ENCODE assay signal across 13 cellular contexts in genomic region chr19:1840541-1841115, GRCh38. TPM values are rescaled to one million over a fixed set of nuclear protein-coding genes. Genes with fewer than 3 reads are reported as not detected.
DNase-seq lines count a peak whose midpoint lies in the region; ATAC-seq and TF ChIP-seq lines count a peak whose summit lies in the region.
"Had no signal": no experiment of that assay in that cellular context is flagged by ENCODE, and none has a peak within 500 bp of the region (broad histone marks: within the 10 kb centered on the region; RNA-seq: fewer than 3 reads in every experiment).

No MANE protein-coding gene starts in this region.

- peak overlapping the region; percentile 48 to 100 (median 82) for H3K27ac ChIP-seq in spleen
- H3K27ac ChIP-seq: WERI-Rb-1 had no signal

- H3K27me3 ChIP-seq in spleen (replicated peaks in 1 of 7): no peaks in the 10 kb centered on the region
- H3K27me3 ChIP-seq: BE2C had no signal

- peak overlapping the region; percentile 20 to 67 (median 33) for H3K4me3 ChIP-seq in spleen

- no peaks in the 10 kb centered on the region for H3K9me3 Mint-ChIP-seq in HFFc6
- H3K9me3 Mint-ChIP-seq in chondrocyte (ENCODE audit: low read depth): no peaks in the 10 kb centered on the region

- no peak for TF ChIP-seq CTCF in HFFc6 (IDR thresholded peaks at IDR 0.05)
- TF ChIP-seq CTCF in chondrocyte (IDR thresholded peaks at IDR 0.05): no peak
- TF ChIP-seq CTCF in spleen (IDR thresholded peaks at IDR 0.05 in 8 of 11, conservative IDR thresholded peaks at IDR 0.05 in 3 of 11): no peak

- no peaks in the 10 kb centered on the region for H3K9me3 ChIP-seq in spleen
- H3K9me3 ChIP-seq: BE2C had no signal

- WGBS in spleen, 5 donors: 53 to 78% (median 64%) methylated on average over 15 to 22 of the region's 22 CpGs

- ATAC-seq in left lobe of liver (peak; percentile 56), HG03439 (IDR thresholded peaks at IDR 0.05; ENCODE audit: unreplicated experiment) (no peak)

- no peak overlapping the region for H3K4me3 Mint-ChIP-seq in HFFc6
- no peak overlapping the region for H3K4me3 Mint-ChIP-seq in chondrocyte (ENCODE audit: unreplicated experiment)

- peaks cover 0 to 72% (median 5%) of the 10 kb centered on the region in 6 donors for H3K36me3 ChIP-seq in spleen

- intact Hi-C loops in spleen (cut with DNase I; ENCODE audit: low total_unique reads): no loop called here

- peaks cover 1% of the 10 kb centered on the region; the same call in 1 of the 2 replicates for H3K27me3 Mint-ChIP-seq in HFFc6 (ENCODE audit: insufficient read depth)
- H3K27me3 Mint-ChIP-seq in chondrocyte (ENCODE audit: low read depth): no peaks in the 10 kb centered on the region

- H3K27ac Mint-ChIP-seq in HFFc6 (0 out of 2 replicates have a peak overlapping the region, but pooled peaks have one; percentile 26), chondrocyte (ENCODE audit: unreplicated experiment) (peak overlapping the region; percentile 22)

- TF ChIP-seq POLR2A in spleen (IDR thresholded peaks at IDR 0.05): peak in 1 of 3 donors; percentile 5

- no peaks in the 10 kb centered on the region; the same call in 1 of the 2 replicates for H3K4me1 Mint-ChIP-seq in HFFc6 (ENCODE audit: low read depth)
- peaks cover 25% of the 10 kb centered on the region for H3K4me1 Mint-ChIP-seq in chondrocyte (ENCODE audit: low read depth)

- DNase-seq in HFFc6 (no peak), chondrocyte (ENCODE audit: low spot score) (no peak), left lobe of liver (ENCODE audit: low spot score) (peak; percentile 77), spleen (peak; percentile 86), KG1 (lab: John Stamatoyannopoulos, UW) (no peak), GF-D8 (lab: John Stamatoyannopoulos, UW) (no peak), NCI-H345 (lab: John Stamatoyannopoulos, UW) (no peak)
- DNase-seq: activated CD8-positive, alpha-beta memory T cell treated with anti-CD3 and anti-CD28 coated beads, Interleukin-2, amount 50 U/mL, for 48 hours; amniotic stem cell; BE2C; stimulated activated CD4-positive, alpha-beta T cell treated with anti-CD3 and anti-CD28 coated beads, Interleukin-12 subunit alpha, Interleukin-12 subunit beta, amount 100 ng/mL, for 4 hours; WERI-Rb-1 had no signal

- peaks cover 60 to 100% (median 98%) of the 10 kb centered on the region in 6 donors for H3K4me1 ChIP-seq in spleen

- H3K36me3 Mint-ChIP-seq in HFFc6 (ENCODE audit: low read depth) (no peaks in the 10 kb centered on the region), chondrocyte (ENCODE audit: low read depth) (no peaks in the 10 kb centered on the region)

RNA-seq across cellular contexts. Expression of gene REXO1, which starts 7.7 kb away (rescaled TPM):
- 10 to 100 TPM; 32.9 to 38.2 (median 34.6) TPM for total RNA-seq in HFFc6 (2021; fragmentation: NEBNext Ultra II Directional; extraction: Animal tissue kit (Norgen Biotek cat#: 25700))
- total RNA-seq in chondrocyte (22.2 to 24.9 TPM (median 24.9 TPM) in 3 replicates), left lobe of liver (19.3 TPM), spleen (10 to 100 TPM; 35.7 to 88.1 (median 59.2) TPM)
- polyA plus RNA-seq in spleen: 10 to 100 TPM; 13.4 to 52.3 (median 27.4) TPM

RNA-seq across cellular contexts. Expression of gene KLF16, which starts 22.8 kb away (rescaled TPM):
- total RNA-seq in HFFc6 (2021; fragmentation: NEBNext Ultra II Directional; extraction: Animal tissue kit (Norgen Biotek cat#: 25700)): 10 to 100 TPM; 37.7 to 48.3 (median 41.6) TPM
- total RNA-seq in chondrocyte (25.0 to 38.9 TPM (median 38.9 TPM) in 3 replicates), left lobe of liver (11.9 TPM), spleen (10 to 100 TPM; 12.9 to 39.0 (median 29.5) TPM)
- 10 to 100 TPM in 1 of 3 donors, 1 to 10 TPM in 2; 7.1 to 19.5 (median 8.1) TPM for polyA plus RNA-seq in spleen

RNA-seq across cellular contexts. Expression of gene ATP8B3, which starts 28.6 kb away (rescaled TPM):
- 1 to 10 TPM; 4.9 to 8.8 (median 7.6) TPM for total RNA-seq in HFFc6 (2021; fragmentation: NEBNext Ultra II Directional; extraction: Animal tissue kit (Norgen Biotek cat#: 25700))
- total RNA-seq in chondrocyte: 1.9 to 6.0 TPM (median 5.7 TPM) in 3 replicates
- total RNA-seq in left lobe of liver: 1.4 TPM
- 10 to 100 TPM in 1 of 7 donors, 1 to 10 TPM in 6; 5.4 to 10.1 (median 7.3) TPM for total RNA-seq in spleen
- 1 to 10 TPM; 1.9 to 3.9 (median 2.3) TPM for polyA plus RNA-seq in spleen

RNA-seq across cellular contexts. Expression of gene ABHD17A, which starts 44.7 kb away (rescaled TPM):
- 10 to 100 TPM; 61.0 to 80.0 (median 67.9) TPM for total RNA-seq in HFFc6 (2021; fragmentation: NEBNext Ultra II Directional; extraction: Animal tissue kit (Norgen Biotek cat#: 25700))
- total RNA-seq in chondrocyte (54.6 to 60.2 TPM (median 54.6 TPM) in 3 replicates), left lobe of liver (29.4 TPM), spleen (100 to 1,000 TPM in 2 of 7 donors, 10 to 100 TPM in 5; 73.4 to 104 (median 83.0) TPM)
- 100 to 1,000 TPM in 1 of 3 donors, 10 to 100 TPM in 2; 80.4 to 107 (median 88.1) TPM for polyA plus RNA-seq in spleen

Comparison
In these comparisons a context has a peak if more than half of its experiments do, and no peak if none do; other contexts are left out.
1. DNase-seq: peak in left lobe of liver (single experiment) and spleen (single experiment); none in HFFc6 (single experiment), chondrocyte (single experiment), KG1 (single experiment), GF-D8 (single experiment) and NCI-H345 (single experiment).